In the genomic region with DNA sequence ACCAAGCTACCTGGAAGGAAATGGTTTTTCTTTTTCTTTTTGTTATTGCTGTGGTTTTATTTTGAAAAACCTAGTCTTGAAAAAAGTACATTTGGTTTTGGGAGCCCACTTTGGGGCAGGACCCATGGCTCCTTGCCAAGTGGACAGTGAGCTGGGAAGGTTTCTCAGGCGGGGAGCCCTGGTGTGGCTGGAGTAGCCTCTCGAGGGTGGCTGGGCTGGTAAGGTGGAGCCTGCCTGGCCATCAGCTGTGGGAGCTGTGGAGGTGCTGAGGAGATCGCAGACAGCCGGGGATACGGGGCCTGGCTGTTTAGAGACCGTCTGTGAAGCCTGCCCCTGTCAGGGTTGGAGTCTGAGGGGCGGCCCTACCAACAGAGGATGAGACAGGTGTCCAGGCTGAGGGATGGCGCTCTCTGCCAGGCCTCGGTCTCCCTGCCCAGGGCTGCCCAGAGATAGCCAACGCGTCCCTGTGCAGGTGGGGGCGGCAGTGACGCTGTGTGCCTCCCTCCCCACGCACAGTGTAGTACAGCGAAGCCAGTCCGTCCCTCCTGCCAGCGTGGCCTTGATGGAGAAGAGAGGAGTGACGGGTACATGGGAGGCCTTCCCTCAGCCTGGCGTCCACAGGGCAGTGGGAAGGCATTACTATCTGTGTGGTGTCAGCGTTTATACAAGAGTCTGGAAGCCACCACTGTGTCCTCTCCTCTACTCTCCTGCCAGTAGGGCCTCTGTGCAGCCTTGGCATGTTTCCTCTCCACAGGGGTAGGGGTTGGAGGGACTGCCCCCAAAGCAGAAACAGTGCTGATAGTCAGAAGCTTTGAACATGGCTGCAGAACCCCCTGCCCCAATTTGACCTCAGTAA, we compare ENCODE assay signal across 16 cellular contexts. TPM values are rescaled to one million over a fixed set of nuclear protein-coding genes. Genes with fewer than 3 reads are reported as not detected.
DNase-seq lines count a peak whose midpoint lies in the region; ATAC-seq lines count a peak whose summit lies in the region.
"Had no signal": no experiment of that assay in that cellular context is flagged by ENCODE, and none has a peak within 500 bp of the region (broad histone marks: within the 10 kb centered on the region; RNA-seq: fewer than 3 reads in every experiment).

No MANE protein-coding gene starts in this region.

- peaks cover 5% of the 10 kb centered on the region for H3K9me3 Mint-ChIP-seq in stimulated activated effector memory CD8-positive, alpha-beta T cell treated with anti-CD3 and anti-CD28 coated beads, Interleukin-12 subunit alpha, Interleukin-12 subunit beta, amount 100 ng/mL, for 72 hours
- H3K9me3 Mint-ChIP-seq: endodermal cell had no signal

- ATAC-seq in GM18909 (IDR thresholded peaks at IDR 0.05; ENCODE audit: poor library complexity, unreplicated experiment) (peak; percentile 27), esophagus mucosa (peak; percentile 11), GM19395 (IDR thresholded peaks at IDR 0.05; ENCODE audit: unreplicated experiment) (no peak)
- ATAC-seq in stimulated activated effector memory CD8-positive, alpha-beta T cell treated with anti-CD3 and anti-CD28 coated beads, Interleukin-12 subunit alpha, Interleukin-12 subunit beta, amount 100 ng/mL, for 72 hours, result peak; percentile 39
- ATAC-seq: PC-3 had no signal

- H3K36me3 Mint-ChIP-seq in stimulated activated effector memory CD8-positive, alpha-beta T cell treated with anti-CD3 and anti-CD28 coated beads, Interleukin-12 subunit alpha, Interleukin-12 subunit beta, amount 100 ng/mL, for 72 hours, result peaks cover 25% of the 10 kb centered on the region

- H3K4me3 Mint-ChIP-seq in stimulated activated effector memory CD8-positive, alpha-beta T cell treated with anti-CD3 and anti-CD28 coated beads, Interleukin-12 subunit alpha, Interleukin-12 subunit beta, amount 100 ng/mL, for 72 hours, result peak overlapping the region; percentile 75
- H3K4me3 Mint-ChIP-seq: endodermal cell had no signal

- peak overlapping the region; percentile 94 for H3K27ac ChIP-seq in KOPT-K1 (ENCODE audit: low read depth, low read length, poor library complexity, severe bottlenecking)
- H3K27ac ChIP-seq: cardiac muscle cell had no signal

- no peak for DNase-seq in stimulated activated effector memory CD8-positive, alpha-beta T cell treated with anti-CD3 and anti-CD28 coated beads, Interleukin-12 subunit alpha, Interleukin-12 subunit beta, amount 100 ng/mL, for 72 hours (ENCODE audit: low spot score in 2 of 2)
- no peak for DNase-seq in NCI-H748 (lab: John Stamatoyannopoulos, UW; ENCODE audit: unreplicated experiment)
- DNase-seq in SK-N-DZ (ENCODE audit: low spot score), result no peak
- DNase-seq: BE2C; DMS79 treated with DMSO at 0.1 percent for 48 hours; endodermal cell; hippocampal formation; NCI-H2081; NCI-H526; PC-3; stimulated activated CD4-positive, alpha-beta T cell treated with anti-CD3 and anti-CD28 coated beads, Interleukin-12 subunit alpha, Interleukin-12 subunit beta, amount 100 ng/mL, for 4 hours had no signal

- no peaks in the 10 kb centered on the region for H3K9me3 ChIP-seq in KOPT-K1 (ENCODE audit: insufficient read depth, low read length, poor library complexity, severe bottlenecking)
- H3K9me3 ChIP-seq: BE2C had no signal

- peaks cover 79% of the 10 kb centered on the region for H3K4me1 Mint-ChIP-seq in stimulated activated effector memory CD8-positive, alpha-beta T cell treated with anti-CD3 and anti-CD28 coated beads, Interleukin-12 subunit alpha, Interleukin-12 subunit beta, amount 100 ng/mL, for 72 hours
- H3K4me1 Mint-ChIP-seq: endodermal cell had no signal

- H3K36me3 ChIP-seq in KOPT-K1 (ENCODE audit: insufficient read depth, low read length), result peaks cover 7% of the 10 kb centered on the region; the same call in 1 of the 2 replicates
- H3K36me3 ChIP-seq: BE2C, cardiac muscle cell had no signal

- H3K27ac Mint-ChIP-seq in stimulated activated effector memory CD8-positive, alpha-beta T cell treated with anti-CD3 and anti-CD28 coated beads, Interleukin-12 subunit alpha, Interleukin-12 subunit beta, amount 100 ng/mL, for 72 hours, result peak overlapping the region; percentile 97
- H3K27ac Mint-ChIP-seq: endodermal cell had no signal

RNA-seq across cellular contexts. Expression of a gene that starts 5.9 kb away (rescaled TPM):
- total RNA-seq in esophagus mucosa, result 5.4 TPM
- not detected in 2 replicates for polyA plus RNA-seq in SK-N-DZ (2014; cell fraction: cytosol; rRNA removed)
- polyA plus RNA-seq in SK-N-DZ (2014; cell fraction: nucleus; rRNA removed), result not detected in 2 replicates
